ENCODE assay signal across 8 cellular contexts in the genomic region with DNA sequence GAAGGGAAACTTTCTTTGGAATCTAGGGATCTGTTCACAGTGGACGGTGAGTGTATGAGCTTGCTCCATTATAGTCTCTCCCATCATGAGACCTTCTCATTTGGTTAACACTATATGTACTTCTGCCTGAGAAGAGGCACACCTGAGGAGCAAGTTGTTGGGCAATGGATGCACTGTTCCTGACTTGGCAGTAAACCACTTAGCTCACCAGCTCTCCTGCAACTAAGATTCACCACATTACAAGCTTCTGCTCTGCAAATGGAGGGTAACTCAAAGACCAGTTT. TPM values are rescaled to one million over a fixed set of nuclear protein-coding genes. Genes with fewer than 3 reads are reported as not detected.
DNase-seq lines count a peak whose midpoint lies in the region; ATAC-seq and TF ChIP-seq lines count a peak whose summit lies in the region.

No MANE protein-coding gene starts in this region.

- TF ChIP-seq POLR2A in esophagus muscularis mucosa (IDR thresholded peaks at IDR 0.05; ENCODE audit: low read depth) (no peak), vagina (IDR thresholded peaks at IDR 0.05) (no peak)

- no peak overlapping the region for H3K27ac ChIP-seq in OCI-LY3 (ENCODE audit: low read length)
- peak overlapping the region; percentile 55 to 76 (median 71) for H3K27ac ChIP-seq in esophagus muscularis mucosa (replicated peaks in 1 of 4)
- no peak overlapping the region for H3K27ac ChIP-seq in vagina

- no peaks in the 10 kb centered on the region for H3K36me3 ChIP-seq in OCI-LY3 (replicated peaks; ENCODE audit: low read depth, low read length)
- no peaks in the 10 kb centered on the region for H3K36me3 ChIP-seq in esophagus muscularis mucosa
- no peaks in the 10 kb centered on the region for H3K36me3 ChIP-seq in vagina

- no peak overlapping the region for H2AFZ ChIP-seq in OCI-LY3 (ENCODE audit: low read depth, low read length)

- H3K4me1 ChIP-seq in OCI-LY3 (ENCODE audit: low read length) (peaks cover 16% of the 10 kb centered on the region), esophagus muscularis mucosa (peaks cover 72 to 98% (median 92%) of the 10 kb centered on the region in 4 donors), vagina (peaks cover 55% of the 10 kb centered on the region)

- H3K27ac Mint-ChIP-seq in progenitor cell of endocrine pancreas: peak overlapping the region; percentile 91

- H3K9ac ChIP-seq in OCI-LY3 (ENCODE audit: low read length): no peak overlapping the region

- no peak for TF ChIP-seq EP300 in esophagus muscularis mucosa (IDR thresholded peaks at IDR 0.05)

- H3K27me3 ChIP-seq in OCI-LY3 (ENCODE audit: low read depth, low read length) (no peaks in the 10 kb centered on the region), esophagus muscularis mucosa (no peaks in the 10 kb centered on the region), vagina (no peaks in the 10 kb centered on the region)

- ATAC-seq in GM18517 (IDR thresholded peaks at IDR 0.05; ENCODE audit: unreplicated experiment) (peak; percentile 18), HG02973 (IDR thresholded peaks at IDR 0.05; ENCODE audit: unreplicated experiment) (no peak)

- TF ChIP-seq CTCF in OCI-LY3 (IDR thresholded peaks at IDR 0.05; ENCODE audit: low read depth, low read length) (no peak), esophagus muscularis mucosa (IDR thresholded peaks at IDR 0.05) (no peak), progenitor cell of endocrine pancreas (IDR thresholded peaks at IDR 0.05; ENCODE audit: unreplicated experiment) (no peak), vagina (IDR thresholded peaks at IDR 0.05) (no peak)

- peaks cover 30% of the 10 kb centered on the region for H3K4me1 Mint-ChIP-seq in progenitor cell of endocrine pancreas (ENCODE audit: low read depth)

- no peaks in the 10 kb centered on the region for H3K9me3 ChIP-seq in OCI-LY3 (ENCODE audit: insufficient read depth, low read length)
- no peaks in the 10 kb centered on the region for H3K9me3 ChIP-seq in esophagus muscularis mucosa
- H3K9me3 ChIP-seq in vagina: no peaks in the 10 kb centered on the region

- H3K79me2 ChIP-seq in OCI-LY3 (ENCODE audit: low read length): peaks cover 10% of the 10 kb centered on the region

- H3K9me3 Mint-ChIP-seq in progenitor cell of endocrine pancreas (ENCODE audit: low read depth): no peaks in the 10 kb centered on the region

- intact Hi-C loops in esophagus muscularis mucosa (cut with DNase I): no loop called here
- intact Hi-C loops in vagina (cut with DNase I): no loop called here

- no peaks in the 10 kb centered on the region for H3K36me3 Mint-ChIP-seq in progenitor cell of endocrine pancreas (ENCODE audit: insufficient read depth)

- 18% methylated on average over 1 of the region's 1 CpG for WGBS in esophagus muscularis mucosa

- no peak overlapping the region for H3K4me3 Mint-ChIP-seq in progenitor cell of endocrine pancreas (ENCODE audit: low read depth)

- H4K20me1 ChIP-seq in OCI-LY3 (ENCODE audit: insufficient read depth, low read length): peaks cover 4% of the 10 kb centered on the region; the same call in 1 of the 2 replicates

- H3K27me3 Mint-ChIP-seq in progenitor cell of endocrine pancreas: no peaks in the 10 kb centered on the region

- no peak overlapping the region for H3K4me3 ChIP-seq in OCI-LY3 (ENCODE audit: low read length)
- peak overlapping the region in 2 of 4 donors; percentile 2 to 9 for H3K4me3 ChIP-seq in esophagus muscularis mucosa
- H3K4me3 ChIP-seq in vagina: no peak overlapping the region

- DNase-seq in esophagus muscularis mucosa (ENCODE audit: extremely low spot score) (no peak), progenitor cell of endocrine pancreas (ENCODE audit: low spot score, unreplicated experiment) (no peak), vagina (ENCODE audit: extremely low spot score in 2 of 2) (no peak)
- DNase-seq in effector CD4-positive, alpha-beta T cell: no peak
- no peak for DNase-seq in activated effector memory CD4-positive, alpha-beta T cell treated with Interleukin-2 at 50 U/mL for 16 hours

- H3K4me2 ChIP-seq in OCI-LY3 (ENCODE audit: low read length): peak overlapping the region; percentile 48; the same call in 1 of the 2 replicates

RNA-seq across cellular contexts. Expression of gene MACF1, which starts 10.2 kb away (rescaled TPM):
- total RNA-seq in esophagus muscularis mucosa (100 to 1,000 TPM; 386 to 627 (median 576) TPM), progenitor cell of endocrine pancreas (241 and 285 TPM in 2 replicates), vagina (291 TPM)

Comparison
In these comparisons a context has a peak if more than half of its experiments do, and no peak if none do; other contexts are left out.
1. H3K27ac ChIP-seq: peak in esophagus muscularis mucosa (4 of 4); none in OCI-LY3 (single experiment) and vagina (single experiment).